In genomic region chr1:17188217-17188616, GRCh38 we compare ENCODE assay signal across 37 cellular contexts. TPM values are rescaled to one million over a fixed set of nuclear protein-coding genes. Genes with fewer than 3 reads are reported as not detected.
"Had no signal": no experiment of that assay in that cellular context is flagged by ENCODE, and none has a peak within 500 bp of the region (broad histone marks: within the 10 kb centered on the region; RNA-seq: fewer than 3 reads in every experiment).

No MANE protein-coding gene starts in this region.

- H3K36me3 ChIP-seq: adrenal gland, breast epithelium, cardiac muscle cell, esophagus muscularis mucosa, gastrocnemius medialis, heart left ventricle, WERI-Rb-1 had no signal

- H3K27me3 Mint-ChIP-seq: activated B cell treated with CpG ODN at 0.5 μM for 24 hours; activated naive CD4-positive, alpha-beta T cell treated with anti-CD3 and anti-CD28 coated beads, Interleukin-2, amount 50 U/mL, for 24 hours had no signal

- H3K36me3 Mint-ChIP-seq: activated naive CD8-positive, alpha-beta T cell treated with anti-CD3 and anti-CD28 coated beads for 36 hours; brain had no signal

- H3K4me1 Mint-ChIP-seq: endodermal cell had no signal

- H3K4me3 ChIP-seq: adrenal gland, breast epithelium, cardiac muscle cell, coronary artery, dorsolateral prefrontal cortex, esophagus muscularis mucosa, gastrocnemius medialis, heart left ventricle had no signal

- DNase-seq: activated B cell treated with CpG ODN at 0.5 μM for 24 hours; activated CD4-positive, alpha-beta T cell treated with anti-CD3 and anti-CD28 coated beads for 48 hours; activated CD4-positive, alpha-beta T cell treated with anti-CD3 and anti-CD28 coated beads, Interleukin-2, amount 50 U/mL, for 1 hour; activated CD4-positive, alpha-beta T cell treated with anti-CD3 and anti-CD28 coated beads, Interleukin-2, amount 50 U/mL, for 48 hours; activated CD8-positive, alpha-beta memory T cell treated with anti-CD3 and anti-CD28 coated beads for 24 hours; activated CD8-positive, alpha-beta T cell treated with anti-CD3 and anti-CD28 coated beads for 36 hours; activated effector memory CD4-positive, alpha-beta T cell treated with anti-CD3 and anti-CD28 coated beads, Interleukin-2, amount 50 U/mL, for 16 hours; activated naive CD4-positive, alpha-beta T cell treated with anti-CD3 and anti-CD28 coated beads for 36 hours; activated naive CD8-positive, alpha-beta T cell treated with anti-CD3 and anti-CD28 coated beads for 36 hours; activated naive CD8-positive, alpha-beta T cell treated with anti-CD3 and anti-CD28 coated beads, Interleukin-2, amount 50 U/mL, for 24 hours; activated T-cell treated with anti-CD3 and anti-CD28 coated beads, Interleukin-2, amount 50 U/mL, for 4 hours; amygdala; aorta; central memory CD4-positive, alpha-beta T cell; cerebellar nuclear complex; dorsolateral prefrontal cortex; effector memory CD4-positive, alpha-beta T cell; erythroblast; foreskin keratinocyte; gastrocnemius medialis; glutamatergic neuron; T-helper 17 cell; T1000; WERI-Rb-1 had no signal

- H3K9me3 ChIP-seq: adrenal gland, breast epithelium, gastrocnemius medialis had no signal

- H3K27me3 ChIP-seq: adrenal gland, breast epithelium, cardiac muscle cell, foreskin keratinocyte had no signal

- H3K27ac ChIP-seq: adrenal gland, breast epithelium, cardiac muscle cell, coronary artery, dorsolateral prefrontal cortex, esophagus muscularis mucosa, gastrocnemius medialis, heart left ventricle, WERI-Rb-1 had no signal

- ATAC-seq: activated CD4-positive, CD25-positive, alpha-beta regulatory T cell treated with anti-CD3 and anti-CD28 coated beads, Interleukin-2, amount 50 U/mL, for 24 hours; activated CD8-positive, alpha-beta T cell treated with anti-CD3 and anti-CD28 coated beads for 36 hours; activated naive CD8-positive, alpha-beta T cell treated with anti-CD3 and anti-CD28 coated beads, Interleukin-2, amount 50 U/mL, for 24 hours; activated T-cell treated with anti-CD3 and anti-CD28 coated beads, Interleukin-2, amount 50 U/mL, for 4 hours; foreskin keratinocyte; gastrocnemius medialis; heart left ventricle; T-helper 17 cell had no signal

- H3K4me3 Mint-ChIP-seq: activated B cell treated with CpG ODN at 0.5 μM for 24 hours; activated CD8-positive, alpha-beta T cell treated with anti-CD3 and anti-CD28 coated beads for 36 hours; activated naive CD4-positive, alpha-beta T cell treated with anti-CD3 and anti-CD28 coated beads for 36 hours; activated naive CD4-positive, alpha-beta T cell treated with anti-CD3 and anti-CD28 coated beads, Interleukin-2, amount 50 U/mL, for 24 hours; activated naive CD8-positive, alpha-beta T cell treated with anti-CD3 and anti-CD28 coated beads for 36 hours; activated naive CD8-positive, alpha-beta T cell treated with anti-CD3 and anti-CD28 coated beads, Interleukin-2, amount 50 U/mL, for 24 hours; activated T-cell treated with anti-CD3 and anti-CD28 coated beads, Interleukin-2, amount 50 U/mL, for 4 hours; dendritic cell treated with granulocyte-macrophage colony-stimulating factor and Interleukin-4, amounts not matched to agents 40 ng/mL and 50 ng/mL, for 4 days; endodermal cell; T-helper 17 cell; T-helper 2 cell treated with Interferon-gamma antibody and Interleukin-4, amounts not matched to agents 5 μg/mL and 100 μg/mL, for 36 hours had no signal

- H3K27ac Mint-ChIP-seq: activated B cell treated with CpG ODN at 0.5 μM for 24 hours; activated CD8-positive, alpha-beta T cell treated with anti-CD3 and anti-CD28 coated beads for 36 hours; activated naive CD4-positive, alpha-beta T cell treated with anti-CD3 and anti-CD28 coated beads for 36 hours; activated naive CD4-positive, alpha-beta T cell treated with anti-CD3 and anti-CD28 coated beads, Interleukin-2, amount 50 U/mL, for 24 hours; activated naive CD8-positive, alpha-beta T cell treated with anti-CD3 and anti-CD28 coated beads for 36 hours; activated naive CD8-positive, alpha-beta T cell treated with anti-CD3 and anti-CD28 coated beads, Interleukin-2, amount 50 U/mL, for 24 hours; activated T-helper 2 cell treated with anti-CD3 and anti-CD28 coated beads, Interferon-gamma antibody, Interleukin-2, Interleukin-4, amounts not matched to agents 10 μg/mL and 5 μg/mL and 100 μg/mL, durations not matched to agents 14 hours and 24 hours and 36 hours; brain; dendritic cell treated with granulocyte-macrophage colony-stimulating factor and Interleukin-4, amounts not matched to agents 40 ng/mL and 50 ng/mL, for 4 days; endodermal cell; T-helper 17 cell; T-helper 2 cell treated with Interferon-gamma antibody and Interleukin-4, amounts not matched to agents 5 μg/mL and 100 μg/mL, for 36 hours had no signal

- H3K4me1 ChIP-seq: adrenal gland, breast epithelium, esophagus muscularis mucosa, gastrocnemius medialis, heart left ventricle had no signal

- H3K9me3 Mint-ChIP-seq: activated naive CD4-positive, alpha-beta T cell treated with anti-CD3 and anti-CD28 coated beads, Interleukin-2, amount 50 U/mL, for 24 hours had no signal

RNA-seq across cellular contexts. Expression of gene PADI1, which starts 16.7 kb away (rescaled TPM):
- total RNA-seq: activated B cell treated with CpG ODN at 0.5 μM for 24 hours; activated CD8-positive, alpha-beta T cell treated with anti-CD3 and anti-CD28 coated beads for 36 hours; activated naive CD4-positive, alpha-beta T cell treated with anti-CD3 and anti-CD28 coated beads for 36 hours; activated naive CD8-positive, alpha-beta T cell treated with anti-CD3 and anti-CD28 coated beads for 36 hours; activated T-cell treated with anti-CD3 and anti-CD28 coated beads, Interleukin-2, amount 50 U/mL, for 4 hours; activated T-helper 2 cell treated with anti-CD3 and anti-CD28 coated beads, Interferon-gamma antibody, Interleukin-2, Interleukin-4, amounts not matched to agents 10 μg/mL and 5 μg/mL and 100 μg/mL, durations not matched to agents 14 hours and 24 hours and 36 hours; adrenal gland; aorta; gastrocnemius medialis; heart left ventricle; T-helper 17 cell had no signal
